8 cellular contexts compared by ENCODE assay signal in the genomic region with DNA sequence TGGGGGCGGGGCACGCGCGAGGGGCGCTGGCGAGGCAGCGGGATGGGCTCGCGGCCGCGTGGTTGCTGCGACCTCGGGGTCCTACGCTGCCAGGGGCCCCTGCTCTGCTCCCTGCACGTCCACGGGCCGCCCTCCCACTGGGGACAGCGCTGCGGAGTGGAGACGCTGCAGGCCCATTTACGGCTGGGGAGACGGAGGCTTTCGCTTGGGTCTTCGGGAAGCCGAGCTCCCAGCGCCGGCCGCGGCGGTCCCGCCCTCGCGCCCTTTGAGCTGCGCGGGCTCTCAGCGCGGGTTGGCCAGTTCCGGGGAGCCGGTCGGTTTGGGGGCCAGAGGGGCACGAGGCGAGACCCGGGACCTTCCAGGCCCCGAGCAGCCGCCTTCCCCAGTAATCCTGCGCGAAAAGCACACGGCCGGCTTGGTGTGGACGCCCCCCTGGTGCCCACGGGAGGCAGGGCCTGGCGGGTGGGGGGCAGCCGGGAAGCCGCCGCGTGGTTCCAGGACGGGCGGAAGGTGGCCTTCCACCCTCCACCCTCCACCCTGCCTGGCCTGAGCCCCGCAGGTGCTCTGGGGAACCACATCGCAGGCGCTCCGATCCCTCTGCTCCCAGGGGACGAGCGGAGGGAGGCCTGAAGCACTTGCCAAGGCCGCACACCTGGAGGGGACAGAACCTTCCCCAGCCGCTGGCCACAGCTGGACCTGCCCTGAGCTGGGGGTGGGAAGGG. TPM values are rescaled to one million over a fixed set of nuclear protein-coding genes. Genes with fewer than 3 reads are reported as not detected.
A peak's percentile ranks its signal among the peaks of the same experiment; 100 is the strongest.
DNase-seq lines count a peak whose midpoint lies in the region; ATAC-seq, FAIRE-seq and TF ChIP-seq lines count a peak whose summit lies in the region.

No MANE protein-coding gene starts in this region.

- CTCF ChIA-PET in AG04449 (lab: Yijun Ruan, JAX) = interaction anchor here (1.0 to 2.3 kb wide), 6 partner anchors 39 to 1012 kb away, joined by 3 to 32 read pairs (median 6); partner anchors contain the start of gene FAAP20

- no peak for FAIRE-seq in GM12891 (lab: Jason Lieb, UNC)

- H3K9me3 Mint-ChIP-seq in stimulated activated naive B cell treated with anti-CD40 and anti-IgM and Interleukin-4, amounts not matched to agents 10 μg/mL and 1 μg/mL and 100 μg/mL, for 72 hours = no peaks in the 10 kb centered on the region

- peak overlapping the region; percentile 91 to 92 for H3K4me3 Mint-ChIP-seq in stimulated activated naive B cell treated with anti-CD40 and anti-IgM and Interleukin-4, amounts not matched to agents 10 μg/mL and 1 μg/mL and 100 μg/mL, for 72 hours

- peak overlapping the region; percentile 84 for H3K4me3 ChIP-seq in AG04449 (ENCODE audit: low read depth, low read length)

- peaks cover 22 to 67% of the 10 kb centered on the region in 2 donors for H3K4me1 Mint-ChIP-seq in stimulated activated naive B cell treated with anti-CD40 and anti-IgM and Interleukin-4, amounts not matched to agents 10 μg/mL and 1 μg/mL and 100 μg/mL, for 72 hours

- peak; percentile 12 for ATAC-seq in HG02610 (IDR thresholded peaks at IDR 0.05; ENCODE audit: unreplicated experiment)
- peak; percentile 45 to 48 for ATAC-seq in stimulated activated naive B cell treated with anti-CD40 and anti-IgM and Interleukin-4, amounts not matched to agents 10 μg/mL and 1 μg/mL and 100 μg/mL, for 72 hours (replicated peaks)

- H3K27ac Mint-ChIP-seq in stimulated activated naive B cell treated with anti-CD40 and anti-IgM and Interleukin-4, amounts not matched to agents 10 μg/mL and 1 μg/mL and 100 μg/mL, for 72 hours = peak overlapping the region; percentile 71

- no peak for TF ChIP-seq POLR2A in GM12891 (IDR thresholded peaks at IDR 0.05; ENCODE audit: low read depth, low read length)

- H3K36me3 Mint-ChIP-seq in stimulated activated naive B cell treated with anti-CD40 and anti-IgM and Interleukin-4, amounts not matched to agents 10 μg/mL and 1 μg/mL and 100 μg/mL, for 72 hours = peaks cover 12 to 14% of the 10 kb centered on the region in 2 donors

- no peak for DNase-seq in AG04449 (ENCODE audit: low read depth, low spot score)
- DNase-seq in GM12891 (ENCODE audit: insufficient read length, low spot score) = peak; percentile 66
- DNase-seq in NAMALWA (ENCODE audit: low spot score) = peak; percentile 69
- DNase-seq in amniotic epithelial cell (ENCODE audit: low read depth) = peak; percentile 41
- peak; percentile 69 for DNase-seq in iPS-NIHi7 (ENCODE audit: extremely low spot score)
- peak; percentile 55 for DNase-seq in stimulated activated naive B cell treated with anti-CD40 and anti-IgM and Interleukin-4, amounts not matched to agents 10 μg/mL and 1 μg/mL and 100 μg/mL, for 72 hours
- no peak for DNase-seq in islet precursor cell

- no peak for TF ChIP-seq CTCF in AG04449 (IDR thresholded peaks at IDR 0.05; ENCODE audit: insufficient read depth, low read length, missing control alignments)

- peaks cover 0 to 9% of the 10 kb centered on the region in 2 donors for H3K27me3 Mint-ChIP-seq in stimulated activated naive B cell treated with anti-CD40 and anti-IgM and Interleukin-4, amounts not matched to agents 10 μg/mL and 1 μg/mL and 100 μg/mL, for 72 hours

- POLR2A ChIA-PET in AG04449 (lab: Yijun Ruan, JAX) = interaction anchor here (0.7 to 1.1 kb wide), 2 partner anchors 22 to 113 kb away, joined by 3 to 4 read pairs; partner anchors contain the start of genes MORN1 and RER1

TF ChIP-seq in GM12891, 5 proteins besides CTCF, POLR2A, EP300 and RAD21:
- no peak for TF ChIP-seq SPI1 (IDR thresholded peaks at IDR 0.05; ENCODE audit: low read depth, low read length)
- TF ChIP-seq POLR2AphosphoS5 (IDR thresholded peaks at IDR 0.05; ENCODE audit: low read depth, low read length) = no peak
- TF ChIP-seq TAF1 (IDR thresholded peaks at IDR 0.05; ENCODE audit: low read depth, low read length) = no peak
- no peak for TF ChIP-seq PAX5 (IDR thresholded peaks at IDR 0.05; ENCODE audit: insufficient read depth, low read length, severe bottlenecking)
- no peak for TF ChIP-seq POU2F2 (IDR thresholded peaks at IDR 0.05; ENCODE audit: low read depth, low read length)

RNA-seq across cellular contexts. Expression of gene PEX10, which starts 0.6 kb away (rescaled TPM):
- polyA plus RNA-seq in GM12891 (2012; ENCODE audit: low read depth, missing spikeins) = 11.2 TPM

RNA-seq across cellular contexts. Expression of gene RER1, which starts 21.3 kb away (rescaled TPM):
- polyA plus RNA-seq in GM12891 (2012; ENCODE audit: low read depth, missing spikeins) = 68.7 TPM

RNA-seq across cellular contexts. Expression of gene MORN1, which starts 21.6 kb away (rescaled TPM):
- 2.5 TPM for polyA plus RNA-seq in GM12891 (2012; ENCODE audit: low read depth, missing spikeins)

Comparison
In these comparisons a context has a peak if more than half of its experiments do, and no peak if none do; other contexts are left out.
1. DNase-seq: peak in GM12891 (single experiment), NAMALWA (single experiment), amniotic epithelial cell (single experiment), iPS-NIHi7 (single experiment) and stimulated activated naive B cell treated with anti-CD40 and anti-IgM and Interleukin-4, amounts not matched to agents 10 μg/mL and 1 μg/mL and 100 μg/mL, for 72 hours (single experiment); none in AG04449 (single experiment) and islet precursor cell (single experiment).